ENCODE assay signal across 8 cellular contexts in the genomic region with DNA sequence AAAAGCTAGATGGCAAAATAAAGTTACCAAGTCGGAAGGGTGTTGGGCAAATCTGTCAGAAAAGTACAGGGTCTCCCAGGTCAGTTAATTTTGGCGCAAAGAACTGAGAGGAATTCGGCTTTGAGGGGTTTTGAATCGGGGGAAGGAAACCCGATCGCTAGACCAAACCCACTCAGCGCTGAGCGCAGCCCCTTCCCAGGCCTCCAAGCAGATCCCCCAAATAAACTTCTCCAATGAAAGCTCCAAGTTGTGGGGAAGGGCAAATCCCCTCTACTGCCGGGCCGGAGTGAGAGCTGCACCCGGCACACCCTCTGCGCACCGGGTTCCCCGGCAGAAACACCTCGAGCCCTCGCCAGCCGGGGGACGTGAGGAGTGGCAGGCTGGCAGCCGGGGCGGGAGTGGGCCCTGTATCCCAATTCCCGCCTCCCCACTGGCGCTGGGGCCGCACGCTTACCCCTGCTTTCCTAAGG. TPM values are rescaled to one million over a fixed set of nuclear protein-coding genes. Genes with fewer than 3 reads are reported as not detected.
DNase-seq lines count a peak whose midpoint lies in the region; ATAC-seq, FAIRE-seq and TF ChIP-seq lines count a peak whose summit lies in the region.

No MANE protein-coding gene starts in this region.

- H3K36me3 ChIP-seq in ascending aorta (no peaks in the 10 kb centered on the region), kidney (ENCODE audit: control insufficient read depth in 1 of 2, insufficient read depth in 2 of 2, low read length in 2 of 2) (no peaks in the 10 kb centered on the region)

- TF ChIP-seq CTCF in ascending aorta (IDR thresholded peaks at IDR 0.05) (no peak), kidney (IDR thresholded peaks at IDR 0.05; ENCODE audit: borderline replicate concordance, extremely low read depth, insufficient read depth) (no peak)

- H3K4me3 Mint-ChIP-seq in stimulated activated effector memory CD8-positive, alpha-beta T cell treated with anti-CD3 and anti-CD28 coated beads, Interleukin-12 subunit alpha, Interleukin-12 subunit beta, amount 100 ng/mL, for 72 hours, result peak overlapping the region; percentile 73

- H3K9me3 ChIP-seq in ascending aorta (no peaks in the 10 kb centered on the region), kidney (ENCODE audit: control insufficient read depth in 1 of 2, low read length in 2 of 2) (no peaks in the 10 kb centered on the region)

- intact Hi-C loops in ascending aorta (cut with DNase I) (loop anchor here (10.0 kb wide), 3 partner anchors 260 to 1740 kb away; partner anchors contain the start of gene GLIPR1L2), kidney (cut with DNase I) (no loop called here)

- peak; percentile 0 for ATAC-seq in GM18858 (IDR thresholded peaks at IDR 0.05; ENCODE audit: unreplicated experiment)
- ATAC-seq in HG02623 (IDR thresholded peaks at IDR 0.05; ENCODE audit: unreplicated experiment), result peak; percentile 5
- peak; percentile 53 for ATAC-seq in stimulated activated effector memory CD8-positive, alpha-beta T cell treated with anti-CD3 and anti-CD28 coated beads, Interleukin-12 subunit alpha, Interleukin-12 subunit beta, amount 100 ng/mL, for 72 hours

- no peaks in the 10 kb centered on the region for H3K27me3 ChIP-seq in ascending aorta

- no peaks in the 10 kb centered on the region for H3K9me3 Mint-ChIP-seq in stimulated activated effector memory CD8-positive, alpha-beta T cell treated with anti-CD3 and anti-CD28 coated beads, Interleukin-12 subunit alpha, Interleukin-12 subunit beta, amount 100 ng/mL, for 72 hours

- no peak for FAIRE-seq in kidney (lab: Jason Lieb, UNC)

- peaks cover 20% of the 10 kb centered on the region for H3K4me1 Mint-ChIP-seq in stimulated activated effector memory CD8-positive, alpha-beta T cell treated with anti-CD3 and anti-CD28 coated beads, Interleukin-12 subunit alpha, Interleukin-12 subunit beta, amount 100 ng/mL, for 72 hours

- peak overlapping the region; percentile 10 for H3K27ac Mint-ChIP-seq in stimulated activated effector memory CD8-positive, alpha-beta T cell treated with anti-CD3 and anti-CD28 coated beads, Interleukin-12 subunit alpha, Interleukin-12 subunit beta, amount 100 ng/mL, for 72 hours

- H3K27ac ChIP-seq in ascending aorta (no peak overlapping the region), kidney (ENCODE audit: low read depth in 2 of 2, low read length in 2 of 2) (no peak overlapping the region)

- DNase-seq in NCI-H345 treated with DMSO at 0.1 percent for 48 hours (lab: John Stamatoyannopoulos, UW; ENCODE audit: unreplicated experiment) (peak; percentile 22), ascending aorta (ENCODE audit: low spot score in 2 of 2) (no peak), kidney (no peak), AG20443 (ENCODE audit: low spot score) (no peak), GM19238 (ENCODE audit: insufficient read length, low spot score) (no peak)
- DNase-seq in stimulated activated effector memory CD8-positive, alpha-beta T cell treated with anti-CD3 and anti-CD28 coated beads, Interleukin-12 subunit alpha, Interleukin-12 subunit beta, amount 100 ng/mL, for 72 hours (ENCODE audit: low spot score in 2 of 2), result no peak

- H3K36me3 Mint-ChIP-seq in stimulated activated effector memory CD8-positive, alpha-beta T cell treated with anti-CD3 and anti-CD28 coated beads, Interleukin-12 subunit alpha, Interleukin-12 subunit beta, amount 100 ng/mL, for 72 hours, result peaks cover 6% of the 10 kb centered on the region

- peak overlapping the region in 1 of 2 donors; percentile 31 for H3K9ac ChIP-seq in kidney (ENCODE audit: low read length in 2 of 2)

- H3K4me1 ChIP-seq in ascending aorta (peaks cover 0 to 6% of the 10 kb centered on the region in 2 donors), kidney (ENCODE audit: control insufficient read depth in 1 of 2, insufficient read depth in 1 of 2, low read depth in 1 of 2, low read length in 2 of 2) (peaks cover 5% of the 10 kb centered on the region in 2 donors)

- peak overlapping the region; percentile 65 to 71 for H3K4me3 ChIP-seq in ascending aorta
- H3K4me3 ChIP-seq in kidney (ENCODE audit: low read length in 2 of 2), result peak overlapping the region; percentile 56 to 66

RNA-seq across cellular contexts. Expression of gene E2F7, which starts 0.4 kb away (rescaled TPM):
- total RNA-seq in ascending aorta (not detected), kidney (0.28 TPM)
- polyA plus RNA-seq in kidney (ENCODE audit: insufficient read depth, low read depth, low replicate concordance), result not detected

Comparison
In these comparisons a context has a peak if more than half of its experiments do, and no peak if none do; other contexts are left out.
1. ATAC-seq: peak in every context shown above with its lines; median percentile 53 in stimulated activated effector memory CD8-positive, alpha-beta T cell treated with anti-CD3 and anti-CD28 coated beads, Interleukin-12 subunit alpha, Interleukin-12 subunit beta, amount 100 ng/mL, for 72 hours; 5 in HG02623; 0 in GM18858.